ENCODE assay signal across 1 cellular context in the genomic region with DNA sequence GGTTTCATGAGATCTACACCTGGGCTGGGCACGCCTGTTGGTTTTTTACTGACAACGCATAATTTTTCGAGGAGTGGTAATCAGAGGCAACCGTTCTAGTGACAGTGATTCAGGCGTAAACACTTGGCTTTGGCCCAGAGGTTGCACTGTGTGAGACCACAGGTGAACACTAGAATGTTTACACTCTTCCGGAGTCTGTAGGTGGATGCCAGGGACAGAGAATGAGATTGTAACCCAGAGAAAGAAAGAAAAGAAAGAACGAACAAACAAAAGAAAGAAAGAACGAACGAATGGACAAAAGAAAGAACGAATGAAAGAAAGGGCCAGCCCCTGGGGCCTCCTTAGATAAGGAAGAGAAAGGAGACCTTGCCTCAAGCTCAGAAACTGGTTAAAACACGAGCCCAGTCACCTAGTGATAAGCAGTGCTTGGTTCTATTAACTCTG.
TF ChIP-seq lines count a peak whose summit lies in the region.

No MANE protein-coding gene starts in this region.

TF ChIP-seq in GM23338, 12 proteins besides CTCF, POLR2A, EP300 and RAD21 (continued from another document):
- TF ChIP-seq, protein P1, sequence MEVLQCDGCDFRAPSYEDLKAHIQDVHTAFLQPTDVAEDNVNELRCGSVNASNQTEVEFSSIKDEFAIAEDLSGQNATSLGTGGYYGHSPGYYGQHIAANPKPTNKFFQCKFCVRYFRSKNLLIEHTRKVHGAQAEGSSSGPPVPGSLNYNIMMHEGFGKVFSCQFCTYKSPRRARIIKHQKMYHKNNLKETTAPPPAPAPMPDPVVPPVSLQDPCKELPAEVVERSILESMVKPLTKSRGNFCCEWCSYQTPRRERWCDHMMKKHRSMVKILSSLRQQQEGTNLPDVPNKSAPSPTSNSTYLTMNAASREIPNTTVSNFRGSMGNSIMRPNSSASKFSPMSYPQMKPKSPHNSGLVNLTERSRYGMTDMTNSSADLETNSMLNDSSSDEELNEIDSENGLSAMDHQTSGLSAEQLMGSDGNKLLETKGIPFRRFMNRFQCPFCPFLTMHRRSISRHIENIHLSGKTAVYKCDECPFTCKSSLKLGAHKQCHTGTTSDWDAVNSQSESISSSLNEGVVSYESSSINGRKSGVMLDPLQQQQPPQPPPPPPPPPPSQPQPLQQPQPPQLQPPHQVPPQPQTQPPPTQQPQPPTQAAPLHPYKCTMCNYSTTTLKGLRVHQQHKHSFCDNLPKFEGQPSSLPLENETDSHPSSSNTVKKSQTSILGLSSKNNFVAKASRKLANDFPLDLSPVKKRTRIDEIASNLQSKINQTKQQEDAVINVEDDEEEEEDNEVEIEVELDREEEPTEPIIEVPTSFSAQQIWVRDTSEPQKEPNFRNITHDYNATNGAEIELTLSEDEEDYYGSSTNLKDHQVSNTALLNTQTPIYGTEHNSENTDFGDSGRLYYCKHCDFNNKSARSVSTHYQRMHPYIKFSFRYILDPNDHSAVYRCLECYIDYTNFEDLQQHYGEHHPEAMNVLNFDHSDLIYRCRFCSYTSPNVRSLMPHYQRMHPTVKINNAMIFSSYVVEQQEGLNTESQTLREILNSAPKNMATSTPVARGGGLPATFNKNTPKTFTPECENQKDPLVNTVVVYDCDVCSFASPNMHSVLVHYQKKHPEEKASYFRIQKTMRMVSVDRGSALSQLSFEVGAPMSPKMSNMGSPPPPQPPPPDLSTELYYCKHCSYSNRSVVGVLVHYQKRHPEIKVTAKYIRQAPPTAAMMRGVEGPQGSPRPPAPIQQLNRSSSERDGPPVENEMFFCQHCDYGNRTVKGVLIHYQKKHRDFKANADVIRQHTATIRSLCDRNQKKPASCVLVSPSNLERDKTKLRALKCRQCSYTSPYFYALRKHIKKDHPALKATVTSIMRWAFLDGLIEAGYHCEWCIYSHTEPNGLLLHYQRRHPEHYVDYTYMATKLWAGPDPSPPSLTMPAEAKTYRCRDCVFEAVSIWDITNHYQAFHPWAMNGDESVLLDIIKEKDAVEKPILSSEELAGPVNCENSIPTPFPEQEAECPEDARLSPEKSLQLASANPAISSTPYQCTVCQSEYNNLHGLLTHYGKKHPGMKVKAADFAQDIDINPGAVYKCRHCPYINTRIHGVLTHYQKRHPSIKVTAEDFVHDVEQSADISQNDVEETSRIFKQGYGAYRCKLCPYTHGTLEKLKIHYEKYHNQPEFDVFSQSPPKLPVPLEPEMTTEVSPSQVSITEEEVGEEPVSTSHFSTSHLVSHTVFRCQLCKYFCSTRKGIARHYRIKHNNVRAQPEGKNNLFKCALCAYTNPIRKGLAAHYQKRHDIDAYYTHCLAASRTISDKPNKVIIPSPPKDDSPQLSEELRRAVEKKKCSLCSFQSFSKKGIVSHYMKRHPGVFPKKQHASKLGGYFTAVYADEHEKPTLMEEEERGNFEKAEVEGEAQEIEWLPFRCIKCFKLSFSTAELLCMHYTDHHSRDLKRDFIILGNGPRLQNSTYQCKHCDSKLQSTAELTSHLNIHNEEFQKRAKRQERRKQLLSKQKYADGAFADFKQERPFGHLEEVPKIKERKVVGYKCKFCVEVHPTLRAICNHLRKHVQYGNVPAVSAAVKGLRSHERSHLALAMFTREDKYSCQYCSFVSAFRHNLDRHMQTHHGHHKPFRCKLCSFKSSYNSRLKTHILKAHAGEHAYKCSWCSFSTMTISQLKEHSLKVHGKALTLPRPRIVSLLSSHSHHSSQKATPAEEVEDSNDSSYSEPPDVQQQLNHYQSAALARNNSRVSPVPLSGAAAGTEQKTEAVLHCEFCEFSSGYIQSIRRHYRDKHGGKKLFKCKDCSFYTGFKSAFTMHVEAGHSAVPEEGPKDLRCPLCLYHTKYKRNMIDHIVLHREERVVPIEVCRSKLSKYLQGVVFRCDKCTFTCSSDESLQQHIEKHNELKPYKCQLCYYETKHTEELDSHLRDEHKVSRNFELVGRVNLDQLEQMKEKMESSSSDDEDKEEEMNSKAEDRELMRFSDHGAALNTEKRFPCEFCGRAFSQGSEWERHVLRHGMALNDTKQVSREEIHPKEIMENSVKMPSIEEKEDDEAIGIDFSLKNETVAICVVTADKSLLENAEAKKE (CRISPR knock-in tag; IDR thresholded peaks at IDR 0.05), result no peak
- TF ChIP-seq ZNF331 (CRISPR knock-in tag; IDR thresholded peaks at IDR 0.05; ENCODE audit: low read depth) (no peak), STAT1 (IDR thresholded peaks at IDR 0.05; ENCODE audit: unreplicated experiment) (no peak), POLR2AphosphoS5 (IDR thresholded peaks at IDR 0.05; ENCODE audit: low read depth) (no peak), ZNF114 (CRISPR knock-in tag; IDR thresholded peaks at IDR 0.05) (no peak), CREB1 (CRISPR knock-in tag; IDR thresholded peaks at IDR 0.05; ENCODE audit: low read depth) (no peak), EZH2phosphoT487 (IDR thresholded peaks at IDR 0.05; ENCODE audit: unreplicated experiment) (no peak)
- TF ChIP-seq, protein P2, sequence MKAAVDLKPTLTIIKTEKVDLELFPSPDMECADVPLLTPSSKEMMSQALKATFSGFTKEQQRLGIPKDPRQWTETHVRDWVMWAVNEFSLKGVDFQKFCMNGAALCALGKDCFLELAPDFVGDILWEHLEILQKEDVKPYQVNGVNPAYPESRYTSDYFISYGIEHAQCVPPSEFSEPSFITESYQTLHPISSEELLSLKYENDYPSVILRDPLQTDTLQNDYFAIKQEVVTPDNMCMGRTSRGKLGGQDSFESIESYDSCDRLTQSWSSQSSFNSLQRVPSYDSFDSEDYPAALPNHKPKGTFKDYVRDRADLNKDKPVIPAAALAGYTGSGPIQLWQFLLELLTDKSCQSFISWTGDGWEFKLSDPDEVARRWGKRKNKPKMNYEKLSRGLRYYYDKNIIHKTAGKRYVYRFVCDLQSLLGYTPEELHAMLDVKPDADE (IDR thresholded peaks at IDR 0.05), result no peak
- TF ChIP-seq, protein P3, sequence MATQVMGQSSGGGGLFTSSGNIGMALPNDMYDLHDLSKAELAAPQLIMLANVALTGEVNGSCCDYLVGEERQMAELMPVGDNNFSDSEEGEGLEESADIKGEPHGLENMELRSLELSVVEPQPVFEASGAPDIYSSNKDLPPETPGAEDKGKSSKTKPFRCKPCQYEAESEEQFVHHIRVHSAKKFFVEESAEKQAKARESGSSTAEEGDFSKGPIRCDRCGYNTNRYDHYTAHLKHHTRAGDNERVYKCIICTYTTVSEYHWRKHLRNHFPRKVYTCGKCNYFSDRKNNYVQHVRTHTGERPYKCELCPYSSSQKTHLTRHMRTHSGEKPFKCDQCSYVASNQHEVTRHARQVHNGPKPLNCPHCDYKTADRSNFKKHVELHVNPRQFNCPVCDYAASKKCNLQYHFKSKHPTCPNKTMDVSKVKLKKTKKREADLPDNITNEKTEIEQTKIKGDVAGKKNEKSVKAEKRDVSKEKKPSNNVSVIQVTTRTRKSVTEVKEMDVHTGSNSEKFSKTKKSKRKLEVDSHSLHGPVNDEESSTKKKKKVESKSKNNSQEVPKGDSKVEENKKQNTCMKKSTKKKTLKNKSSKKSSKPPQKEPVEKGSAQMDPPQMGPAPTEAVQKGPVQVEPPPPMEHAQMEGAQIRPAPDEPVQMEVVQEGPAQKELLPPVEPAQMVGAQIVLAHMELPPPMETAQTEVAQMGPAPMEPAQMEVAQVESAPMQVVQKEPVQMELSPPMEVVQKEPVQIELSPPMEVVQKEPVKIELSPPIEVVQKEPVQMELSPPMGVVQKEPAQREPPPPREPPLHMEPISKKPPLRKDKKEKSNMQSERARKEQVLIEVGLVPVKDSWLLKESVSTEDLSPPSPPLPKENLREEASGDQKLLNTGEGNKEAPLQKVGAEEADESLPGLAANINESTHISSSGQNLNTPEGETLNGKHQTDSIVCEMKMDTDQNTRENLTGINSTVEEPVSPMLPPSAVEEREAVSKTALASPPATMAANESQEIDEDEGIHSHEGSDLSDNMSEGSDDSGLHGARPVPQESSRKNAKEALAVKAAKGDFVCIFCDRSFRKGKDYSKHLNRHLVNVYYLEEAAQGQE (IDR thresholded peaks at IDR 0.05; ENCODE audit: unreplicated experiment), result no peak
